In the genomic region with DNA sequence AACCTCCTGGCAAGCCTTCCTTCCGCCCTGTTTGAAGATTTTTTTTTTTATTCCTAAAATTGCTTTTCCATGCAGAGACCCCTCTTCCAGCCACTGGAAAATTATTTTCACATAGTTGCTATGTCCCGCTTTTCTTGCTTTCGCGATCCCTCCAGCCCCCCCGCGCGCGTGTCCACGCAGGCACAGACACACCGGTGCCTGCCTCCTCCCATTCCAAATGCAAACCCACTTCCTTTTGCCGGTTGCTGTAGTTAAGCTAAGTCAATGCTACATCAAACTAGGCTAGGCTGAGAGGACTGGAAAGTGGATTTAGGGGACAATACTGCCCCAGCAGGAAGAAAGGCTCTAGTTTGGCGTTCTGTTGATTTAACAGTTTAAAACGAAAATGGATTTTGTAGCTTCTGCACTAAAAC, we compare ENCODE assay signal across 8 cellular contexts.
DNase-seq lines count a peak whose midpoint lies in the region; ATAC-seq and TF ChIP-seq lines count a peak whose summit lies in the region.

No MANE protein-coding gene starts in this region.

- H3K4me3 ChIP-seq in HUES6 (ENCODE audit: low read depth, low read length), result peak overlapping the region; percentile 70
- peak overlapping the region; percentile 53 to 68 (median 62) for H3K4me3 ChIP-seq in fibroblast of lung (replicated peaks in 1 of 4; ENCODE audit: control extremely low read depth in 1 of 4, insufficient read depth in 1 of 4, low read depth in 3 of 4, low read length in 4 of 4)

- DNase-seq in CMK (ENCODE audit: low read depth) (peak; percentile 24), T-cell (no peak), fibroblast of lung (ENCODE audit: low read depth in 2 of 2) (peak; percentile 54 to 63), UCSD-AML1 (lab: John Stamatoyannopoulos, UW; ENCODE audit: unreplicated experiment) (no peak)
- peak in 1 of 10 donors; percentile 5 for DNase-seq in naive thymus-derived CD8-positive, alpha-beta T cell

- peak overlapping the region; percentile 86 to 96 (median 92) for H3K4me3 Mint-ChIP-seq in T-cell
- H3K4me3 Mint-ChIP-seq in naive thymus-derived CD8-positive, alpha-beta T cell, result peak overlapping the region; percentile 85 to 98 (median 93)

- peak in 1 of 2 donors; percentile 25 for TF ChIP-seq CTCF in fibroblast of lung (conservative IDR thresholded peaks at IDR 0.05 in 1 of 2, IDR thresholded peaks at IDR 0.05 in 1 of 2; ENCODE audit: low read depth in 1 of 2, low read length in 2 of 2)

- CTCF ChIA-PET in T-cell (lab: Charles Lee), result interaction anchor here in 1 of 2 donors (0.7 to 1.1 kb wide), 3 partner anchors 110 to 340 kb away, joined by 3 to 4 read pairs (median 4); a partner anchor contains a TSS

- POLR2A ChIA-PET in T-cell (lab: Charles Lee), result interaction anchor here in 1 of 2 donors (0.5 to 0.7 kb wide), 2 partner anchors 92 to 111 kb away, joined by 3 to 6 read pairs; a partner anchor contains a TSS
- POLR2A ChIA-PET in naive thymus-derived CD8-positive, alpha-beta T cell (lab: Charles Lee), result interaction anchor here (0.7 kb wide), 1 partner anchor 1456 kb away, joined by 4 read pairs; no protein-coding TSS in a partner anchor

- H3K27ac ChIP-seq in HUES6 (ENCODE audit: low read depth, low read length), result peak overlapping the region; percentile 2; the same call in 1 of the 2 replicates
- H3K27ac ChIP-seq in fibroblast of lung (ENCODE audit: insufficient read depth, low read length), result no peak overlapping the region

- peaks cover 30 to 41% (median 39%) of the 10 kb centered on the region in 3 donors for H3K4me1 Mint-ChIP-seq in T-cell
- peaks cover 20 to 52% (median 30%) of the 10 kb centered on the region in 4 donors for H3K4me1 Mint-ChIP-seq in naive thymus-derived CD8-positive, alpha-beta T cell

- H3K27me3 ChIP-seq in HUES6 (ENCODE audit: control insufficient read depth, insufficient read depth, low read length) (peaks cover 39% of the 10 kb centered on the region), fibroblast of lung (ENCODE audit: control insufficient read depth, insufficient read depth, low read length) (peaks cover 5% of the 10 kb centered on the region)

- no peaks in the 10 kb centered on the region for H3K9me3 ChIP-seq in HUES6 (ENCODE audit: control insufficient read depth, insufficient read depth, low read depth, low read length)
- no peaks in the 10 kb centered on the region for H3K9me3 ChIP-seq in fibroblast of lung (ENCODE audit: control insufficient read depth, insufficient read depth, low read depth, low read length)

- H3K27ac Mint-ChIP-seq in T-cell, result peak overlapping the region in 1 of 2 donors; percentile 72
- peak overlapping the region in 6 of 10 donors; percentile 28 to 94 (median 54) for H3K27ac Mint-ChIP-seq in naive thymus-derived CD8-positive, alpha-beta T cell

- no peaks in the 10 kb centered on the region for H3K9me3 Mint-ChIP-seq in T-cell
- no peaks in the 10 kb centered on the region for H3K9me3 Mint-ChIP-seq in naive thymus-derived CD8-positive, alpha-beta T cell

- no peak overlapping the region for H2AFZ ChIP-seq in fibroblast of lung (ENCODE audit: low read length)

- no peaks in the 10 kb centered on the region for H3K79me2 ChIP-seq in fibroblast of lung (ENCODE audit: control insufficient read depth, insufficient read depth, low read length)

- H3K36me3 ChIP-seq in HUES6 (ENCODE audit: control insufficient read depth, insufficient read depth, low read length) (no peaks in the 10 kb centered on the region), fibroblast of lung (ENCODE audit: control insufficient read depth, insufficient read depth, low read length) (no peaks in the 10 kb centered on the region)

- no peaks in the 10 kb centered on the region for H4K20me1 ChIP-seq in fibroblast of lung (ENCODE audit: control insufficient read depth, extremely low read depth, insufficient read depth, low read length)

- ATAC-seq in T-cell (replicated peaks in 1 of 4), result peak in 1 of 4 experiments; percentile 23
- ATAC-seq in naive thymus-derived CD8-positive, alpha-beta T cell, result peak in 1 of 2 donors; percentile 17
- no peak for ATAC-seq in HG03045 (IDR thresholded peaks at IDR 0.05; ENCODE audit: unreplicated experiment)
- no peak for ATAC-seq in GM21390 (IDR thresholded peaks at IDR 0.05; ENCODE audit: unreplicated experiment)

- H3K27me3 Mint-ChIP-seq in T-cell, result peaks cover 61 to 65% of the 10 kb centered on the region in 2 donors
- peaks cover 27 to 99% (median 62%) of the 10 kb centered on the region in 5 donors for H3K27me3 Mint-ChIP-seq in naive thymus-derived CD8-positive, alpha-beta T cell

- peak overlapping the region; percentile 87 for H3K4me2 ChIP-seq in fibroblast of lung (ENCODE audit: extremely low read depth, insufficient read depth, low read length)

- H3K36me3 Mint-ChIP-seq in T-cell, result no peaks in the 10 kb centered on the region
- H3K36me3 Mint-ChIP-seq in naive thymus-derived CD8-positive, alpha-beta T cell, result peaks cover 0 to 5% (median 0%) of the 10 kb centered on the region in 3 donors

- H3K4me1 ChIP-seq in HUES6 (ENCODE audit: control insufficient read depth, insufficient read depth, low read length) (peaks cover 32% of the 10 kb centered on the region), fibroblast of lung (ENCODE audit: control insufficient read depth, extremely low read depth, insufficient read depth, low read length) (peaks cover 5% of the 10 kb centered on the region)

- H3K9ac ChIP-seq in HUES6 (ENCODE audit: low read length), result peak overlapping the region; percentile 25
- no peak overlapping the region for H3K9ac ChIP-seq in fibroblast of lung (ENCODE audit: insufficient read depth, low read length)

Comparison
In these comparisons a context has a peak if more than half of its experiments do, and no peak if none do; other contexts are left out.
1. DNase-seq: peak in CMK (single experiment) and fibroblast of lung (2 of 2); none in T-cell (0 of 34) and UCSD-AML1 (single experiment).